10 cellular contexts compared by ENCODE assay signal in genomic region chr11:60625262-60625661, GRCh38.
DNase-seq lines count a peak whose midpoint lies in the region; ATAC-seq and TF ChIP-seq lines count a peak whose summit lies in the region.
"Had no signal": no experiment of that assay in that cellular context is flagged by ENCODE, and none has a peak within 500 bp of the region (broad histone marks: within the 10 kb centered on the region; RNA-seq: fewer than 3 reads in every experiment).

No MANE protein-coding gene starts in this region.

- H3K9me3 Mint-ChIP-seq in osteocyte (ENCODE audit: unreplicated experiment) = peaks cover 9% of the 10 kb centered on the region

- H3K4me3 Mint-ChIP-seq in osteocyte (ENCODE audit: unreplicated experiment) = no peak overlapping the region

- no peak overlapping the region for H3K4me3 ChIP-seq in choroid plexus epithelial cell (ENCODE audit: low read depth, low read length)

- peak; percentile 44 for TF ChIP-seq CTCF in choroid plexus epithelial cell (conservative IDR thresholded peaks at IDR 0.05; ENCODE audit: low read depth, low read length)
- TF ChIP-seq CTCF in osteocyte (IDR thresholded peaks at IDR 0.05) = peak; percentile 53

- ATAC-seq in HG03460 (IDR thresholded peaks at IDR 0.05; ENCODE audit: unreplicated experiment) (no peak), HG02973 (IDR thresholded peaks at IDR 0.05; ENCODE audit: unreplicated experiment) (no peak)

- no peaks in the 10 kb centered on the region for H3K36me3 Mint-ChIP-seq in osteocyte (ENCODE audit: unreplicated experiment)

- H3K27me3 Mint-ChIP-seq in osteocyte (ENCODE audit: unreplicated experiment) = no peaks in the 10 kb centered on the region

- peak; percentile 19 for DNase-seq in DMS 273 (lab: John Stamatoyannopoulos, UW; ENCODE audit: unreplicated experiment)
- DNase-seq in DMS 273 treated with DMSO at 0.1 percent for 48 hours (lab: John Stamatoyannopoulos, UW) = no peak
- DNase-seq in NCI-H69 (lab: John Stamatoyannopoulos, UW) = peak; percentile 62
- DNase-seq in choroid plexus epithelial cell (ENCODE audit: low read depth) = peak; percentile 53
- no peak for DNase-seq in osteocyte (ENCODE audit: extremely low spot score, unreplicated experiment)
- no peak for DNase-seq in epidermal melanocyte (ENCODE audit: insufficient read length, low spot score)
- DNase-seq: 8988T, amygdala had no signal

- peaks cover 7% of the 10 kb centered on the region for H3K4me1 Mint-ChIP-seq in osteocyte (ENCODE audit: unreplicated experiment)

- H3K27ac Mint-ChIP-seq in osteocyte (ENCODE audit: unreplicated experiment) = no peak overlapping the region

Comparison
In these comparisons a context has a peak if more than half of its experiments do, and no peak if none do; other contexts are left out.
1. DNase-seq: peak in DMS 273 (single experiment), NCI-H69 (single experiment) and choroid plexus epithelial cell (single experiment); none in DMS 273 treated with DMSO at 0.1 percent for 48 hours (single experiment), osteocyte (single experiment) and epidermal melanocyte (single experiment).